Comparison of ENCODE assay signal across 1 cellular context in the genomic region with DNA sequence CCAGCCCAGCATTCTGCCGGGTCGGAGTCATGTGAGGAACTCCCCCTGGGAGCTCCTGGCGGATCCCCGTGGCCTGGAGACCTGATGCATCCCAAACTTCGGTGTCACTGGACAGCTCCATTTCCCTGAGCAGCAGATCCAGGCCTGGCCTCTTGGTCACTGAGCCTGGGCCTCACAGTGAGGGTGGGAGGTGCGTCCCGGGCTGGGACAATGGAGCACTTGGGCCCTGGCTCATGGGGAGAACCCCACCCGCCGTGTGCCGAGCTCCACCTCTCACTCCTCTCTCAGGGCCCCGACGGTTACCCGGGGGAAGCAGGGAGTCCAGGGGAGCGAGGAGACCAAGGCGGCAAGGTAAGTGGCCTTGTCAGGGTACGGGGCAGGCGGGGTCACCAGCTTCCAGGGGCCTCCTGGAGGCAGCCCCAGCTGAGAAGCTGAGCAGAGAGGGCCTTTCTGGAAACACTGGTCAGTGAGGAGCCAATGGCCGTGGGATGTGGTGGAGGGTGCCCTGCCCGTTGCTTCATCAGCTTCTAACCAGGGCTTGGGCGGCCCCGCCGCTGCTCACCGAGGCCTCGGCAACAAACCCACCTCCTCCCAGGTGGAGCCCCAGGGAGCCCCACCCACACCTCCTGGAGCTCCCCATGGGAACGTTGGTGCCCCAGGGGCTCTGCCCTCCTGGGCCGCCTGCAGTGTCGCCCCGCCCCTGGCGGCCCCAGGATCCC.
TF ChIP-seq lines count a peak whose summit lies in the region.

No MANE protein-coding gene starts in this region.

TF ChIP-seq in SK-N-SH, 30 proteins besides CTCF, POLR2A, EP300 and RAD21 (continued from another document):
- TF ChIP-seq, protein P1, sequence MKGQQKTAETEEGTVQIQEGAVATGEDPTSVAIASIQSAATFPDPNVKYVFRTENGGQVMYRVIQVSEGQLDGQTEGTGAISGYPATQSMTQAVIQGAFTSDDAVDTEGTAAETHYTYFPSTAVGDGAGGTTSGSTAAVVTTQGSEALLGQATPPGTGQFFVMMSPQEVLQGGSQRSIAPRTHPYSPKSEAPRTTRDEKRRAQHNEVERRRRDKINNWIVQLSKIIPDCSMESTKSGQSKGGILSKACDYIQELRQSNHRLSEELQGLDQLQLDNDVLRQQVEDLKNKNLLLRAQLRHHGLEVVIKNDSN (IDR thresholded peaks at IDR 0.05; ENCODE audit: borderline replicate concordance, low read depth) = no peak
- TF ChIP-seq SMC3 (IDR thresholded peaks at IDR 0.05; ENCODE audit: low read depth, low read length) (no peak), POLR2AphosphoS5 (IDR thresholded peaks at IDR 0.05; ENCODE audit: low read depth, low read length) (no peak), EZH2phosphoT487 (IDR thresholded peaks at IDR 0.05; ENCODE audit: borderline replicate concordance, low read depth) (no peak), CHD2 (IDR thresholded peaks at IDR 0.05; ENCODE audit: low read length, partially characterized antibody) (no peak), TEAD4 (IDR thresholded peaks at IDR 0.05; ENCODE audit: borderline replicate concordance, insufficient read depth) (no peak), ELF1 (IDR thresholded peaks at IDR 0.05) (no peak), GABPA (IDR thresholded peaks at IDR 0.05; ENCODE audit: low read depth) (no peak), IRF3 (IDR thresholded peaks at IDR 0.05; ENCODE audit: low read depth, low read length) (no peak)
TF ChIP-seq in SK-N-SH: peak in this region for 0.
